In the genomic region with DNA sequence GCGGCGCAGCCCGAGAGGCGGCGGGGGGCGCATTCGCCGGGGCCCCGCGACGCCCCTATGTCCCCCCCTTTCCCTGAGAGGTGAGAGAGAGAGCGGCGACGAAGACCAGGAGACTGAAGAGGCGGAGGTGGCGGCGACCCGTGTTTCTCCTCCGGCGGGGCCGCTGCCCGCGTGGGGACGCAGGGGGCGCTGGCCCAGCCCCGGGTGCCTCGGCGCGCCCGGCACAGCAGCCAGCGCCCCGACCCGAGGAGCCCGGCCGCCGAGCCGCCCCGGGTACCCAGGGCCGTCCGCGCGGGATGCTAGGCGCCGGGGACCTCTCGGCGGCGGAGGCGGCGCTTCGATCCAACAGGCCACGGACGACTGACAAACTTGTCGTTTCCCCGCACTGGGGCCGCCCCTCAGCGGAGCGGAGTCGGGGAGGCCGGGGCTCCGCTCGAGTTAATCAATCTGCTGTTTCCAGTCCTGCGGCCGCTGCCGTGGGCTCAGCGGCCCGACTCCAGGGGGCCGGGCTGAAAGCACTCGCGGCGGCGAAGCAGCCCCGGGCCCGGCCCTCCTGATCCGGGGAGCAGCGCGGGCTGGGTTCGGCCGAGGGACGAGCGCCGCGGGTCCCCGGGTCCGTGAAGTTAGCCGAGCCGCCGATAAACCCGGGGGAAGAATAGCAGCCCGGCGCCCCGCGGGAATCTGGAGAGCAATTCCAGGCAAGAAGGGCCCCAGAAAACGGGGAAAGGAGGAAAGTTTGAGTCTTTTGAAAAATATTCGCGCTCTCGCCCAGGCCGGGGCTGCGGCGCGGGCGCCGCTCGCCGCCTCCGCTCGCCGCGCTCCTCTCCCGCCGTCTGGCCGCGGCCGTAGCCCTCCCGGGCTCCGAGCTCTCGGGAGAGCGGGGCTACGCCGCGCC, we compare ENCODE assay signal across 1 cellular context.
TF ChIP-seq lines count a peak whose summit lies in the region.

No MANE protein-coding gene starts in this region.

TF ChIP-seq in liver, 16 proteins besides CTCF, POLR2A, EP300 and RAD21 (continued from another document):
- TF ChIP-seq, protein P1, sequence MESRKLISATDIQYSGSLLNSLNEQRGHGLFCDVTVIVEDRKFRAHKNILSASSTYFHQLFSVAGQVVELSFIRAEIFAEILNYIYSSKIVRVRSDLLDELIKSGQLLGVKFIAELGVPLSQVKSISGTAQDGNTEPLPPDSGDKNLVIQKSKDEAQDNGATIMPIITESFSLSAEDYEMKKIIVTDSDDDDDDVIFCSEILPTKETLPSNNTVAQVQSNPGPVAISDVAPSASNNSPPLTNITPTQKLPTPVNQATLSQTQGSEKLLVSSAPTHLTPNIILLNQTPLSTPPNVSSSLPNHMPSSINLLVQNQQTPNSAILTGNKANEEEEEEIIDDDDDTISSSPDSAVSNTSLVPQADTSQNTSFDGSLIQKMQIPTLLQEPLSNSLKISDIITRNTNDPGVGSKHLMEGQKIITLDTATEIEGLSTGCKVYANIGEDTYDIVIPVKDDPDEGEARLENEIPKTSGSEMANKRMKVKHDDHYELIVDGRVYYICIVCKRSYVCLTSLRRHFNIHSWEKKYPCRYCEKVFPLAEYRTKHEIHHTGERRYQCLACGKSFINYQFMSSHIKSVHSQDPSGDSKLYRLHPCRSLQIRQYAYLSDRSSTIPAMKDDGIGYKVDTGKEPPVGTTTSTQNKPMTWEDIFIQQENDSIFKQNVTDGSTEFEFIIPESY (IDR thresholded peaks at IDR 0.05), result no peak
- no peak for TF ChIP-seq TAF1 (conservative IDR thresholded peaks at IDR 0.05)
- no peak for TF ChIP-seq NR2F2 (IDR thresholded peaks at IDR 0.05)
- no peak for TF ChIP-seq YY1 (IDR thresholded peaks at IDR 0.05)
- no peak for TF ChIP-seq GABPA (IDR thresholded peaks at IDR 0.05 in 1 of 2, conservative IDR thresholded peaks at IDR 0.05 in 1 of 2)
- TF ChIP-seq JUND (IDR thresholded peaks at IDR 0.05), result no peak
